Comparison of ENCODE assay signal across 8 cellular contexts in the genomic region with DNA sequence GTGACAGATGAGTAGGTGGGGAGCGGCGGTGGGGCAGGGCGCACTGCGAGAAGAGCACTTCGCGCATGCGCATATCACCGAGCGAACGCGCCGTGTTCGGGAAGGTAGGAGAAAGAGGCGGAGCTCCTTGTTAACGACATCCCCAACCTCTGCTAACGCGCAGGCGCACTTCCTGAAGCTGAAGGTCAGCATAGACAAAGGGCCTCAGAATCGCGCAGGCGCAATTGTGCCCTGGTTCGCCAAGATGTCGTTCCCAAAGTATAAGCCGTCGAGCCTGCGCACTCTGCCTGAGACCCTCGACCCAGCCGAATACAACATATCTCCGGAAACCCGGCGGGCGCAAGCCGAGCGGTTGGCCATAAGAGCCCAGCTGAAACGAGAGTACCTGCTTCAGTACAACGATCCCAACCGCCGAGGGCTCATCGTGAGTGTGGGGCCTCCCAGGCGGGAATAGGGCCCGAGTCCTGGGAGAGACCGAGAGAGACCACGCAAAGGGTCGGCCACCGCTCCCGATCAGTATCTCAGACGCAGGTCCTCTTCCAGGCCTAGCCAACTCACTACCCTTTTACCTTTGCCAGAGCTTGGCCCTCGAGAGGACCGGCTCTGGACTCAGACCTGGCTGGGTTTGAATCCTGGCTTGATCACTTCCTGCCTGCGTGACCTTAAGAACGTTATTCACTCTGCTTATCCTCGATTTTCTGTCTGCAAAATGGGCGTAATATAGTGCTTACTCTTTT.
DNase-seq lines count a peak whose midpoint lies in the region; ATAC-seq and TF ChIP-seq lines count a peak whose summit lies in the region.

A gene (plus strand): TSS at position 221 of the 737 bp plus-strand sequence. CDS start 24 bp downstream, at position 245.

- DNase-seq in AG09319 (ENCODE audit: extremely low read depth, low read depth): peak; percentile 98
- peak; percentile 99 for DNase-seq in NCI-H446 treated with DMSO at 0.1 percent for 48 hours (lab: John Stamatoyannopoulos, UW)
- peak; percentile 99 for DNase-seq in cerebellar cortex (ENCODE audit: low spot score)
- peak; percentile 97 for DNase-seq in iris pigment epithelial cell (ENCODE audit: low read depth)
- DNase-seq in stimulated activated CD4-positive, alpha-beta T cell treated with anti-CD3 and anti-CD28 coated beads, Interleukin-12 subunit alpha, Interleukin-12 subunit beta, amount 100 ng/mL, for 24 hours (ENCODE audit: low read depth in 2 of 2): peak; percentile 89 to 92

- ATAC-seq in GM19035 (IDR thresholded peaks at IDR 0.05; ENCODE audit: unreplicated experiment): peak; percentile 94
- ATAC-seq in HG03354 (IDR thresholded peaks at IDR 0.05; ENCODE audit: poor library complexity, severe bottlenecking, unreplicated experiment): peak; percentile 95
- ATAC-seq in activated CD4-positive, CD25-positive, alpha-beta regulatory T cell treated with anti-CD3 and anti-CD28 coated beads, Interleukin-2, amount 50 U/mL, for 24 hours: peak; percentile 89 to 90

- TF ChIP-seq CTCF in AG09319 (IDR thresholded peaks at IDR 0.05; ENCODE audit: low read depth, low read length): no peak

Comparison
In these comparisons a context has a peak if more than half of its experiments do, and no peak if none do; other contexts are left out.
1. Peak in every context shown above with its lines: DNase-seq and ATAC-seq.